ENCODE assay signal across 11 cellular contexts in the genomic region with DNA sequence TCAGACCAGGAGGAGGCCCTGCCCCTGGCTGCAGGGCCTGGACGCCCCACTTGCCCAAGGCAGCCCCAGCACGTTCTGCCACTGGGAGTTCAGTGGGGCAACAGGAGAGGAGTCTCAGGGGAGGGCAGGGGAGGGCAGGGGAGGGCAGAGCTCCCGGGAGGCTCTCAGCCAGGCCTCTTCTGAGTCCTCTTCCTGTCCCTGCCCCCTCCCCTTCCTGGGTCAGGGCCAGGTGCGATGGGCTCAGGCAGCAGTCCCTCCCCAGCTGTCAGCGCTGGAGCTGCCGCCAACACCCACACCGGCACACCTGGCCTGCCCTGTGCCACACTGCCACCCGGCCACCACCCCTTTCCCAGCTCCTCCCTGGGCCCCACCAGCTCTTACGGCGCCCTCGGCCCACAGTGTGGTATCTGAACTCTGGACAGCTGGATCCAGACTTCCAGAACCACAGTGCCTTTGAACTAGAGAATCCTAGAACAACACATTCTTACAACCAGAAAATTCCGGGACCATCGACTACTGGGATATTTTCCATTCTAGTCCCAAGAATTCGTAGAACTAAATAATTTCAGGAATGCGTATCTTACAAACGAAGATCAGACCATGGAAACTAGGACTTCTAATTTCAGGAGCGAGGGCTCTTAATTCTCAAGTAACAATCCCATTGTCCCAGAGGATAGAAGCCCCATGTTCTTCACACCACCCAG. TPM values are rescaled to one million over a fixed set of nuclear protein-coding genes. Genes with fewer than 3 reads are reported as not detected.
DNase-seq lines count a peak whose midpoint lies in the region; TF ChIP-seq lines count a peak whose summit lies in the region.
"Had no signal": no experiment of that assay in that cellular context is flagged by ENCODE, and none has a peak within 500 bp of the region (broad histone marks: within the 10 kb centered on the region; RNA-seq: fewer than 3 reads in every experiment).

No MANE protein-coding gene starts in this region.

- H3K79me2 ChIP-seq in DOHH2 (ENCODE audit: control insufficient read depth, low read length) (no peaks in the 10 kb centered on the region), trophoblast cell (ENCODE audit: control insufficient read depth, insufficient read depth, low read length, poor library complexity) (peaks cover 2% of the 10 kb centered on the region)

- peak overlapping the region; percentile 71 for H4K8ac ChIP-seq in trophoblast cell (ENCODE audit: low read depth, low read length)

- no peaks in the 10 kb centered on the region for H3K9me2 ChIP-seq in DOHH2 (replicated peaks; ENCODE audit: control insufficient read depth, low read length)

- peak overlapping the region; percentile 54 for H3K4me2 ChIP-seq in DOHH2 (ENCODE audit: low read length)
- peak overlapping the region; percentile 8 for H3K4me2 ChIP-seq in trophoblast cell (ENCODE audit: low read length)

- intact Hi-C loops in esophagus muscularis mucosa (cut with DNase I) (no loop called here), ovary (cut with DNase I) (loop anchor here in 1 of 4 donors (5.0 kb wide), 1 partner anchor 115 kb away; no protein-coding TSS in a partner anchor)

- H3K4ac ChIP-seq in trophoblast cell (ENCODE audit: low read depth, low read length), result peak overlapping the region; percentile 62

- H3K27ac ChIP-seq in DOHH2 (ENCODE audit: low read depth, low read length), result 0 out of 2 replicates have a peak overlapping the region, but pooled peaks have one; percentile 7
- H3K27ac ChIP-seq in esophagus muscularis mucosa (replicated peaks in 1 of 4), result peak overlapping the region; percentile 57 to 68 (median 62)
- peak overlapping the region; percentile 88 for H3K27ac ChIP-seq in trophoblast cell (ENCODE audit: low read depth, low read length)
- peak overlapping the region in 1 of 2 donors; percentile 43 for H3K27ac ChIP-seq in ovary

- H3K4me3 ChIP-seq in DOHH2 (ENCODE audit: low read length) (peak overlapping the region; percentile 19), esophagus muscularis mucosa (no peak overlapping the region), trophoblast cell (ENCODE audit: low read depth, low read length) (no peak overlapping the region), ovary (no peak overlapping the region)

- no peaks in the 10 kb centered on the region for H3K9me3 ChIP-seq in DOHH2 (ENCODE audit: control insufficient read depth, insufficient read depth, low read length)
- H3K9me3 ChIP-seq in esophagus muscularis mucosa, result no peaks in the 10 kb centered on the region
- peaks cover 5% of the 10 kb centered on the region for H3K9me3 ChIP-seq in trophoblast cell (ENCODE audit: insufficient read depth, low read depth, low read length)
- H3K9me3 ChIP-seq in ovary, result no peaks in the 10 kb centered on the region

- H3K9ac ChIP-seq in trophoblast cell (ENCODE audit: low read length), result peak overlapping the region; percentile 21

- H3K79me1 ChIP-seq in trophoblast cell (ENCODE audit: low read length), result peaks cover 45% of the 10 kb centered on the region

- TF ChIP-seq EP300 in esophagus muscularis mucosa (IDR thresholded peaks at IDR 0.05), result no peak
- no peak for TF ChIP-seq EP300 in ovary (IDR thresholded peaks at IDR 0.05)

- peak overlapping the region; percentile 70 for H2BK5ac ChIP-seq in trophoblast cell (ENCODE audit: low read depth, low read length, poor library complexity)

- peak overlapping the region; percentile 81 for H2AK5ac ChIP-seq in trophoblast cell (ENCODE audit: low read length)

- peak overlapping the region; percentile 84 for H2BK12ac ChIP-seq in trophoblast cell (ENCODE audit: low read length)

- 49% methylated on average over 15 of the region's 17 CpGs for WGBS in esophagus muscularis mucosa
- WGBS in trophoblast cell (ENCODE audit: extremely low coverage, insufficient coverage, insufficient read length), result no CpG with 5 or more reads among the region's 17 CpGs
- 24 to 32% (median 24%) methylated on average over 15 to 17 of the region's 17 CpGs for WGBS in ovary, 3 donors

- H3F3A ChIP-seq in DOHH2 (ENCODE audit: control insufficient read depth, insufficient read depth), result peaks cover 14% of the 10 kb centered on the region

- no peaks in the 10 kb centered on the region for H3K27me3 ChIP-seq in DOHH2 (ENCODE audit: control insufficient read depth, low read length)
- H3K27me3 ChIP-seq in esophagus muscularis mucosa, result peaks cover 0 to 6% (median 0%) of the 10 kb centered on the region in 4 donors
- no peaks in the 10 kb centered on the region for H3K27me3 ChIP-seq in trophoblast cell (ENCODE audit: insufficient read depth, low read length)
- H3K27me3 ChIP-seq in ovary, result no peaks in the 10 kb centered on the region

- H2AFZ ChIP-seq in trophoblast cell (ENCODE audit: insufficient read depth, low read length, poor library complexity), result peak overlapping the region; percentile 37

- peak overlapping the region; percentile 77 for H3K18ac ChIP-seq in trophoblast cell (ENCODE audit: low read length)

- H4K91ac ChIP-seq in trophoblast cell (ENCODE audit: low read depth, low read length), result peak overlapping the region; percentile 76

- no peaks in the 10 kb centered on the region for H3K36me3 ChIP-seq in DOHH2 (ENCODE audit: control insufficient read depth, low read length)
- no peaks in the 10 kb centered on the region for H3K36me3 ChIP-seq in esophagus muscularis mucosa
- H3K36me3 ChIP-seq in trophoblast cell (ENCODE audit: control insufficient read depth in 1 of 2, insufficient read depth in 2 of 2, low read length in 2 of 2), result no peaks in the 10 kb centered on the region
- H3K36me3 ChIP-seq in ovary, result no peaks in the 10 kb centered on the region

- no peaks in the 10 kb centered on the region; the same call in 1 of the 2 replicates for H4K20me1 ChIP-seq in DOHH2 (ENCODE audit: control insufficient read depth, insufficient read depth, low read depth, low read length)

- H4K12ac ChIP-seq in trophoblast cell (ENCODE audit: low read depth, low read length), result no peak overlapping the region

- DNase-seq in NCI-H2196 treated with DMSO at 0.1 percent for 48 hours (lab: John Stamatoyannopoulos, UW; ENCODE audit: unreplicated experiment) (peak; percentile 16), esophagus muscularis mucosa (ENCODE audit: extremely low spot score) (no peak), trophoblast cell (peak in 1 of 2 donors; percentile 66), ovary (no peak), HPDE6-E6E7 (ENCODE audit: extremely low spot score) (no peak)
- DNase-seq in central memory CD4-positive, alpha-beta T cell, result no peak
- DNase-seq in stimulated activated CD4-positive, alpha-beta T cell treated with anti-CD3 and anti-CD28 coated beads, Interleukin-1b, Interleukin-23, amount 100 ng/mL, for 48 hours, result no peak
- DNase-seq: activated CD4-positive, alpha-beta T cell treated with anti-CD3 and anti-CD28 coated beads for 36 hours; effector memory CD8-positive, alpha-beta T cell; naive thymus-derived CD4-positive, alpha-beta T cell had no signal

- H3K14ac ChIP-seq in trophoblast cell (ENCODE audit: low read length), result peak overlapping the region; percentile 82

- peak overlapping the region; percentile 85 for H2BK120ac ChIP-seq in trophoblast cell (ENCODE audit: insufficient read depth, low read length, poor library complexity)

- H3K23ac ChIP-seq in trophoblast cell (ENCODE audit: low read length), result no peak overlapping the region

- TF ChIP-seq POLR2A in esophagus muscularis mucosa (IDR thresholded peaks at IDR 0.05; ENCODE audit: low read depth), result no peak
- no peak for TF ChIP-seq POLR2A in ovary (IDR thresholded peaks at IDR 0.05)

- TF ChIP-seq CTCF in DOHH2 (IDR thresholded peaks at IDR 0.05; ENCODE audit: low read depth, low read length, poor library complexity, severe bottlenecking) (no peak), esophagus muscularis mucosa (IDR thresholded peaks at IDR 0.05) (no peak), ovary (IDR thresholded peaks at IDR 0.05) (no peak)

- H3K4me1 ChIP-seq in DOHH2 (ENCODE audit: control insufficient read depth, low read length) (peaks cover 64% of the 10 kb centered on the region), esophagus muscularis mucosa (peaks cover 50 to 54% (median 52%) of the 10 kb centered on the region in 4 donors), trophoblast cell (ENCODE audit: control insufficient read depth in 1 of 2, insufficient read depth in 2 of 2, low read length in 2 of 2) (peaks cover 61 to 64% of the 10 kb centered on the region in 2 experiments), ovary (ENCODE audit: insufficient read depth) (peaks cover 24% of the 10 kb centered on the region)

RNA-seq across cellular contexts. Expression of a gene that starts 21.8 kb away (rescaled TPM):
- total RNA-seq in esophagus muscularis mucosa (1,000 to 10,000 TPM; 2,019 to 2,284 (median 2,183) TPM), ovary (1,000 to 10,000 TPM; 3,686 to 6,016 (median 4,727) TPM)
- polyA plus RNA-seq in trophoblast cell (2013), result 1,456 and 1,519 TPM in 2 replicates
- polyA plus RNA-seq in ovary, result 1,000 to 10,000 TPM; 3,441 to 7,258 TPM

RNA-seq across cellular contexts. Expression of a gene that starts 52.1 kb away (rescaled TPM):
- total RNA-seq in esophagus muscularis mucosa, result 10 to 100 TPM; 14.4 to 29.4 (median 24.0) TPM
- 20.4 and 21.0 TPM in 2 replicates for polyA plus RNA-seq in trophoblast cell (2013)
- 100 to 1,000 TPM in 1 of 7 donors, 10 to 100 TPM in 6; 20.9 to 104 (median 74.7) TPM for total RNA-seq in ovary
- polyA plus RNA-seq in ovary, result 10 to 100 TPM; 13.1 to 82.7 TPM

RNA-seq across cellular contexts. Expression of a gene that starts 52.9 kb away (rescaled TPM):
- total RNA-seq in esophagus muscularis mucosa, result 10 to 100 TPM; 12.3 to 25.4 (median 18.8) TPM
- 16.2 and 16.3 TPM in 2 replicates for polyA plus RNA-seq in trophoblast cell (2013)
- total RNA-seq in ovary, result 10 to 100 TPM in 1 of 7 donors, 1 to 10 TPM in 6; 3.9 to 10.7 (median 5.5) TPM
- polyA plus RNA-seq in ovary, result 1 to 10 TPM; 5.0 to 7.9 TPM
